Comparison of ENCODE assay signal across 20 cellular contexts in the genomic region with DNA sequence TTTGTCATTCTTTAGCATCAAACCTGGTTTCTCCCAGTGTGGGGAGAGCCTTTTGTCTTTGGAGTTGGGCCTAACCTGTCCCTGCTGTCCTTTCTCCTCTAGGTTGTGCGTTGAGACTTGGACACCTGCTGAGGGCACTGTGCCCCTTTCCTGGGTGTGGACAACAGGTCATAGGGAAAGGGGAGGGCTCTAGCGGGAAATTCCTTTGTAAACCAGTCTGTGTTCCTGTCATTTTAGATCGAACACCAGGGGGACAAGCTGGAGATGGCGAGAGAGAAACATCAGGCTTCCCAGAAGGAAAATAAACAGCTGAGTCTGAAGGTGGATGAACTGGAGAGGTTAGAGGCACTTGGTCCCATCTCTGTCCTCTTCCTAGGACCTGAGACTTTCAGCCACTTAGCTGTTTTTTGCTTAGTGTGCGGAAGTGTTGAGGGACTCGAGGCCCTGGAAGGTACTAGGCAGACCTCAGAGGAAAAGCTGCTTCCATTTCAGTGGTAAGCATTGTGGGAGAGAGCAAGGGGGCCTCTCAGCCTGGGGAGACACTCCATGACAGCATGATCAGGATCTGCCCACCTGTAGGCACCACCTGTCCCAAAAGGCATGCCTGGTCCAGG. TPM values are rescaled to one million over a fixed set of nuclear protein-coding genes. Genes with fewer than 3 reads are reported as not detected.
A peak's percentile ranks its signal among the peaks of the same experiment; 100 is the strongest.
DNase-seq lines count a peak whose midpoint lies in the region; ATAC-seq, FAIRE-seq and TF ChIP-seq lines count a peak whose summit lies in the region.
"Had no signal": no experiment of that assay in that cellular context is flagged by ENCODE, and none has a peak within 500 bp of the region (broad histone marks: within the 10 kb centered on the region; RNA-seq: fewer than 3 reads in every experiment).

No MANE protein-coding gene starts in this region.

- H4K20me1 ChIP-seq in H9 (ENCODE audit: control insufficient read depth, insufficient read depth, insufficient read length) = no peaks in the 10 kb centered on the region

- H3K18ac ChIP-seq in H9 (ENCODE audit: insufficient read length, low read depth, low read length) (no peak overlapping the region), mesendoderm (ENCODE audit: low read length) (no peak overlapping the region)

- POLR2A ChIA-PET in GM10248 (lab: Yijun Ruan, JAX) = no interaction called here

- CTCF ChIA-PET in GM10248 (lab: Yijun Ruan, JAX) = interaction anchor here (0.7 to 2.3 kb wide), 2 partner anchors 10 to 76 kb away, joined by 3 to 5 read pairs; partner anchors contain the start of gene CERCAM

- no peak overlapping the region for H3K14ac ChIP-seq in H9 (ENCODE audit: insufficient read depth, low read length)

- WGBS in H9 (ENCODE audit: extremely low coverage, insufficient read length, low lambda C conversion rate) = no CpG with 5 or more reads among the region's 6 CpGs
- no CpG with 5 or more reads among the region's 6 CpGs for WGBS in mesendoderm (ENCODE audit: extremely low coverage, insufficient coverage, low lambda C conversion rate)
- 66 to 72% methylated on average over 3 to 4 of the region's 6 CpGs for WGBS in gastroesophageal sphincter (ENCODE audit: low coverage in 1 of 2), 2 donors

- H3K23me2 ChIP-seq in H9 (ENCODE audit: insufficient read length, low read depth, low read length, poor library complexity, severe bottlenecking) = no peaks in the 10 kb centered on the region

- H2BK20ac ChIP-seq in H9 (ENCODE audit: low read depth, low read length, poor library complexity, severe bottlenecking) = no peak overlapping the region

- no peak overlapping the region for H3K56ac ChIP-seq in H9 (ENCODE audit: insufficient read length, low read depth, low read length)
- no peak overlapping the region for H3K56ac ChIP-seq in mesendoderm (ENCODE audit: low read length)

- TF ChIP-seq POLR2A in gastroesophageal sphincter (IDR thresholded peaks at IDR 0.05) = no peak

- H3K36me3 Mint-ChIP-seq in H9 (ENCODE audit: insufficient read depth in 1 of 3, low read depth in 3 of 3) = peaks cover 3 to 36% (median 9%) of the 10 kb centered on the region in 3 experiments; a peak in 4 of 7 replicates

- H3K4me2 ChIP-seq in H9 (ENCODE audit: insufficient read depth, insufficient read length, low read length) = no peak overlapping the region
- no peak overlapping the region for H3K4me2 ChIP-seq in mesendoderm (ENCODE audit: low read length)

- H3K4ac ChIP-seq in H9 (ENCODE audit: low read depth, low read length) = no peak overlapping the region
- H3K4ac ChIP-seq in mesendoderm (ENCODE audit: low read depth, low read length) = no peak overlapping the region

- no peak overlapping the region for H2BK15ac ChIP-seq in H9 (ENCODE audit: low read depth, low read length)
- no peak overlapping the region for H2BK15ac ChIP-seq in mesendoderm (replicated peaks; ENCODE audit: low read depth)

- H3K4me3 ChIP-seq in bronchial epithelial cell (ENCODE audit: low read depth, low read length) (no peak overlapping the region), mesendoderm (ENCODE audit: low read length) (no peak overlapping the region), gastroesophageal sphincter (no peak overlapping the region)
- H3K4me3 ChIP-seq: esophagus muscularis mucosa, heart left ventricle had no signal

- H4K5ac ChIP-seq in H9 (ENCODE audit: insufficient read length, low read depth, low read length) (no peak overlapping the region), mesendoderm (ENCODE audit: low read length) (no peak overlapping the region)

- DNase-seq in DMS 273 (lab: John Stamatoyannopoulos, UW; ENCODE audit: unreplicated experiment) = peak; percentile 11
- no peak for DNase-seq in DMS 273 treated with DMSO at 0.1 percent for 48 hours (lab: John Stamatoyannopoulos, UW)
- peak; percentile 48 for DNase-seq in H9
- peak; percentile 6 for DNase-seq in bronchial epithelial cell (ENCODE audit: low read depth)
- DNase-seq in mesendoderm = peak; percentile 62
- no peak for DNase-seq in GM10248 (ENCODE audit: extremely low spot score)
- no peak for DNase-seq in effector CD4-positive, alpha-beta T cell
- DNase-seq: activated B cell treated with CpG ODN at 0.5 μM for 24 hours; activated T-cell treated with anti-CD3 and anti-CD28 coated beads, Interleukin-2, amount 50 U/mL, for 24 hours; heart left ventricle; NCI-H2081; NCI-H526 treated with DMSO at 0.1 percent for 48 hours; stimulated activated CD4-positive, alpha-beta T cell treated with anti-CD3 and anti-CD28 coated beads, Interleukin-15, amount 100 ng/mL, for 24 hours; substantia nigra had no signal

- H3K36me3 ChIP-seq in bronchial epithelial cell (ENCODE audit: control insufficient read depth, insufficient read depth, low read length) = peaks cover 15% of the 10 kb centered on the region
- peaks cover 26% of the 10 kb centered on the region for H3K36me3 ChIP-seq in mesendoderm (ENCODE audit: control insufficient read depth, insufficient read depth, low read length)
- H3K36me3 ChIP-seq in gastroesophageal sphincter = peaks cover 0 to 97% of the 10 kb centered on the region in 2 donors

- H3K27me3 Mint-ChIP-seq in H9 (ENCODE audit: low read depth) = no peaks in the 10 kb centered on the region
- H3K27me3 Mint-ChIP-seq: activated B cell treated with CpG ODN at 0.5 μM for 24 hours; activated T-cell treated with anti-CD3 and anti-CD28 coated beads, Interleukin-2, amount 50 U/mL, for 24 hours; progenitor cell of endocrine pancreas had no signal

- FAIRE-seq in bronchial epithelial cell (lab: Jason Lieb, UNC) = peak; percentile 36
- FAIRE-seq: GM12892 had no signal

- H3K23ac ChIP-seq in H9 (ENCODE audit: insufficient read length, low read depth, low read length) (no peak overlapping the region), mesendoderm (ENCODE audit: low read length) (no peak overlapping the region)

- no peak overlapping the region for H2AK5ac ChIP-seq in H9 (ENCODE audit: insufficient read length, low read length)
- no peak overlapping the region for H2AK5ac ChIP-seq in mesendoderm (ENCODE audit: low read length)

- H3K9me3 Mint-ChIP-seq in H9 = no peaks in the 10 kb centered on the region
- H3K9me3 Mint-ChIP-seq: activated B cell treated with CpG ODN at 0.5 μM for 24 hours; activated T-cell treated with anti-CD3 and anti-CD28 coated beads, Interleukin-2, amount 50 U/mL, for 24 hours had no signal

- H3K79me1 ChIP-seq in H9 (ENCODE audit: insufficient read depth, low read depth, low read length, poor library complexity, severe bottlenecking) = no peaks in the 10 kb centered on the region
- no peaks in the 10 kb centered on the region for H3K79me1 ChIP-seq in mesendoderm (ENCODE audit: low read length)

- ATAC-seq in gastroesophageal sphincter = no peak
- ATAC-seq: heart left ventricle had no signal

- TF ChIP-seq EP300 in gastroesophageal sphincter (IDR thresholded peaks at IDR 0.05) = no peak

- H4K91ac ChIP-seq in H9 (ENCODE audit: insufficient read length, low read depth, low read length) = no peak overlapping the region

- no peak overlapping the region for H2AFZ ChIP-seq in H9 (ENCODE audit: low read length)

- H3K27me3 ChIP-seq in H9 (ENCODE audit: insufficient read depth, low read length) (no peaks in the 10 kb centered on the region), bronchial epithelial cell (ENCODE audit: control insufficient read depth, insufficient read depth, low read length) (no peaks in the 10 kb centered on the region), mesendoderm (ENCODE audit: insufficient read depth, low read length, poor library complexity) (no peaks in the 10 kb centered on the region), gastroesophageal sphincter (no peaks in the 10 kb centered on the region)
- H3K27me3 ChIP-seq: esophagus muscularis mucosa, heart left ventricle had no signal

- H3K9ac ChIP-seq in H9 (ENCODE audit: extremely low read depth, insufficient read length, low read length) (no peak overlapping the region), mesendoderm (ENCODE audit: low read length) (no peak overlapping the region)

- H3K4me1 ChIP-seq in H9 (ENCODE audit: insufficient read depth, low read length) = no peaks in the 10 kb centered on the region
- H3K4me1 ChIP-seq in mesendoderm (ENCODE audit: control insufficient read depth, low read depth, low read length) = no peaks in the 10 kb centered on the region
- H3K4me1 ChIP-seq in gastroesophageal sphincter = peaks cover 0 to 12% (median 3%) of the 10 kb centered on the region in 3 donors

- H2BK120ac ChIP-seq in H9 (ENCODE audit: low read depth, low read length, poor library complexity, severe bottlenecking) = no peak overlapping the region
- no peak overlapping the region for H2BK120ac ChIP-seq in mesendoderm (ENCODE audit: low read depth, low read length)

- no peak overlapping the region for H2BK5ac ChIP-seq in H9 (ENCODE audit: insufficient read length, low read length)
- no peak overlapping the region for H2BK5ac ChIP-seq in mesendoderm (ENCODE audit: low read length)

- H3K79me2 ChIP-seq in H9 (ENCODE audit: insufficient read depth, low read length) (no peaks in the 10 kb centered on the region), mesendoderm (ENCODE audit: control insufficient read depth, insufficient read depth, low read length) (no peaks in the 10 kb centered on the region)

- H3T11ph ChIP-seq in H9 (ENCODE audit: low read length) = no peak overlapping the region

- H3K4me3 Mint-ChIP-seq in H9 = no peak overlapping the region
- H3K4me3 Mint-ChIP-seq: activated B cell treated with CpG ODN at 0.5 μM for 24 hours; activated T-cell treated with anti-CD3 and anti-CD28 coated beads, Interleukin-2, amount 50 U/mL, for 24 hours had no signal

- H3K27ac ChIP-seq in H9 (ENCODE audit: insufficient read length, low read depth, low read length) = no peak overlapping the region
- no peak overlapping the region for H3K27ac ChIP-seq in mesendoderm (ENCODE audit: low read depth, low read length)
- no peak overlapping the region for H3K27ac ChIP-seq in gastroesophageal sphincter
- H3K27ac ChIP-seq: 22Rv1, C4-2B, esophagus muscularis mucosa, heart left ventricle had no signal

- H3K4me1 Mint-ChIP-seq in H9 = 0 out of 4 replicates have a peak, but pooled peaks cover 0 to 2% of the 10 kb centered on the region in 2 experiments

- TF ChIP-seq CTCF in H9 (conservative IDR thresholded peaks at IDR 0.05) (no peak; the same call in 2 of the 3 replicates), bronchial epithelial cell (IDR thresholded peaks at IDR 0.05; ENCODE audit: insufficient read depth, low read length, severe bottlenecking) (no peak), GM10248 (IDR thresholded peaks at IDR 0.05; ENCODE audit: control extremely low read depth, extremely low read depth, low read depth, missing control alignments) (no peak), gastroesophageal sphincter (IDR thresholded peaks at IDR 0.05) (no peak)

- no peak overlapping the region for H4K8ac ChIP-seq in H9 (replicated peaks; ENCODE audit: insufficient read length, low read depth, low read length)
- no peak overlapping the region for H4K8ac ChIP-seq in mesendoderm (ENCODE audit: low read depth, low read length)

- no peak overlapping the region for H2BK12ac ChIP-seq in H9 (ENCODE audit: insufficient read length, low read depth, low read length)

- peak overlapping the region in 1 of 3 experiments; percentile 41; a peak in 2 of 7 replicates for H3K27ac Mint-ChIP-seq in H9
- H3K27ac Mint-ChIP-seq: activated B cell treated with CpG ODN at 0.5 μM for 24 hours; activated T-cell treated with anti-CD3 and anti-CD28 coated beads, Interleukin-2, amount 50 U/mL, for 24 hours had no signal

- H3K9me3 ChIP-seq in H9 (ENCODE audit: control insufficient read depth, low read depth, low read length) = no peaks in the 10 kb centered on the region
- H3K9me3 ChIP-seq in gastroesophageal sphincter = no peaks in the 10 kb centered on the region
- H3K9me3 ChIP-seq: esophagus muscularis mucosa, heart left ventricle had no signal

RNA-seq across cellular contexts. Expression of gene GLE1, which starts 8.6 kb away (rescaled TPM):
- total RNA-seq in H9 (2021) (17.9 and 19.0 TPM in 2 replicates), bronchial epithelial cell (27.1 and 30.3 TPM in 2 replicates), gastroesophageal sphincter (10 to 100 TPM; 18.7 to 32.4 (median 26.9) TPM)
- 8.7 TPM for polyA plus RNA-seq in mesendoderm (2013, experiment 1 of 2)
- 9.0 TPM for polyA plus RNA-seq in mesendoderm (2013, experiment 2 of 2)

RNA-seq across cellular contexts. Expression of gene ODF2, which starts 40.1 kb away (rescaled TPM):
- 15.7 and 16.7 TPM in 2 replicates for total RNA-seq in H9 (2021)
- 17.6 and 27.1 TPM in 2 replicates for total RNA-seq in bronchial epithelial cell
- polyA plus RNA-seq in mesendoderm (2013, experiment 1 of 2) = 18.4 TPM
- 17.9 TPM for polyA plus RNA-seq in mesendoderm (2013, experiment 2 of 2)
- total RNA-seq in gastroesophageal sphincter = 10 to 100 TPM; 19.7 to 30.1 (median 26.9) TPM

RNA-seq across cellular contexts. Expression of gene SPTAN1, which starts 56.5 kb away (rescaled TPM):
- total RNA-seq in H9 (2021) (210 and 213 TPM in 2 replicates), bronchial epithelial cell (159 and 277 TPM in 2 replicates), gastroesophageal sphincter (100 to 1,000 TPM; 223 to 390 (median 286) TPM)
- 107 TPM for polyA plus RNA-seq in mesendoderm (2013, experiment 1 of 2)
- 104 TPM for polyA plus RNA-seq in mesendoderm (2013, experiment 2 of 2)

Comparison
In these comparisons a context has a peak if more than half of its experiments do, and no peak if none do; other contexts are left out.
1. DNase-seq: peak in DMS 273 (single experiment), H9 (single experiment), bronchial epithelial cell (single experiment) and mesendoderm (single experiment); none in DMS 273 treated with DMSO at 0.1 percent for 48 hours (single experiment), GM10248 (single experiment) and effector CD4-positive, alpha-beta T cell (single experiment).